ENCODE assay signal across 26 cellular contexts in the genomic region with DNA sequence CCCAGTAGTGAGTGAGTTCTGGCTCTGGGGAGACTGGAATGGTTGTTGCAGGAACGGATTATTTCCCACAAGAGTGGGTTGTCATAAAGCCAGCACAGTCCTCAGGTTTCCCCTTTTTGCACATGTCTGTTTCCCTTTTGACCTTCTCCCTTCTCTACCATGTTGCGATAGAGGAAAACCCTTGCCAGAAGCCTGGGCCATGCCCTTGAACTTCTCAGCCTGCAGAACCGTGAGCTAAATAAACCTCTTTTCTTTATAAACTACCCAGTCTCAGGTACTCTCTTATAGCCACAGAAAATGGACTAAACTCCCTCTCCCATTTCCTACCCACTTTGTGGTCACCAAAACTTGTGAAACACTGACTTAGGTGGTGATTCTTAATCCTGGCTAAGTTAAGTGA. TPM values are rescaled to one million over a fixed set of nuclear protein-coding genes. Genes with fewer than 3 reads are reported as not detected.
"Had no signal": no experiment of that assay in that cellular context is flagged by ENCODE, and none has a peak within 500 bp of the region (broad histone marks: within the 10 kb centered on the region; RNA-seq: fewer than 3 reads in every experiment).

No MANE protein-coding gene starts in this region.

- H3K27ac Mint-ChIP-seq: activated B cell treated with CpG ODN at 0.5 μM for 24 hours; activated CD4-positive, alpha-beta memory T cell treated with anti-CD3 and anti-CD28 coated beads for 36 hours; mesothelial cell of epicardium; nephron; stimulated activated effector memory CD8-positive, alpha-beta T cell treated with anti-CD3 and anti-CD28 coated beads, Interleukin-12 subunit alpha, Interleukin-12 subunit beta, amount 100 ng/mL, for 72 hours had no signal

- H3K27me3 ChIP-seq: body of pancreas, cardiac muscle cell, ovary, right atrium auricular region, testis, uterus had no signal

- H3K27ac ChIP-seq: body of pancreas, cardiac muscle cell, epithelial cell of prostate, neutrophil, ovary, prostate gland, right atrium auricular region, testis, uterus had no signal

- H3K36me3 Mint-ChIP-seq: mesothelial cell of epicardium; stimulated activated effector memory CD8-positive, alpha-beta T cell treated with anti-CD3 and anti-CD28 coated beads, Interleukin-12 subunit alpha, Interleukin-12 subunit beta, amount 100 ng/mL, for 72 hours had no signal

- H3K36me3 ChIP-seq: cardiac muscle cell, neutrophil, ovary, prostate gland, right atrium auricular region, uterus had no signal

- H3K27me3 Mint-ChIP-seq: activated B cell treated with CpG ODN at 0.5 μM for 24 hours; activated CD4-positive, alpha-beta memory T cell treated with anti-CD3 and anti-CD28 coated beads for 36 hours had no signal

- H3K4me1 Mint-ChIP-seq: activated B cell treated with CpG ODN at 0.5 μM for 24 hours, mesothelial cell of epicardium, nephron had no signal

- H3K4me3 ChIP-seq: body of pancreas, cardiac muscle cell, ovary, prostate gland, right atrium auricular region, testis, uterus had no signal

- DNase-seq: activated B cell treated with CpG ODN at 0.5 μM for 24 hours; activated CD4-positive, alpha-beta memory T cell treated with anti-CD3 and anti-CD28 coated beads for 36 hours; activated CD4-positive, alpha-beta T cell treated with anti-CD3 and anti-CD28 coated beads for 4 hours; activated effector memory CD4-positive, alpha-beta T cell treated with anti-CD3 and anti-CD28 coated beads, Interleukin-2, amount 50 U/mL, for 16 hours; activated naive CD4-positive, alpha-beta T cell treated with anti-CD3 and anti-CD28 coated beads, Interleukin-2, amount 10 ng/mL, durations not matched to agents 7 days and 5 days; activated T-cell treated with anti-CD3 and anti-CD28 coated beads, Interleukin-2, amount 50 U/mL, for 48 hours; anterior cingulate cortex; body of pancreas; ovary; stimulated activated CD4-positive, alpha-beta T cell treated with anti-CD3 and anti-CD28 coated beads, Interleukin-1b, Interleukin-23, amount 100 ng/mL, for 48 hours; SW 1271; T-helper 9 cell; testis; trophoblast cell; uterus had no signal

- H3K9me3 ChIP-seq: body of pancreas, neutrophil, ovary, prostate gland, right atrium auricular region, testis, uterus had no signal

- H3K9me3 Mint-ChIP-seq: mesothelial cell of epicardium, nephron had no signal

- H3K4me3 Mint-ChIP-seq: activated B cell treated with CpG ODN at 0.5 μM for 24 hours; activated CD4-positive, alpha-beta memory T cell treated with anti-CD3 and anti-CD28 coated beads for 36 hours; activated naive CD4-positive, alpha-beta T cell treated with anti-CD3 and anti-CD28 coated beads, Interleukin-2, amount 10 ng/mL, durations not matched to agents 7 days and 5 days; mesothelial cell of epicardium; nephron; stimulated activated effector memory CD8-positive, alpha-beta T cell treated with anti-CD3 and anti-CD28 coated beads, Interleukin-12 subunit alpha, Interleukin-12 subunit beta, amount 100 ng/mL, for 72 hours had no signal

- ATAC-seq: body of pancreas; left lobe of liver; stimulated activated effector memory CD8-positive, alpha-beta T cell treated with anti-CD3 and anti-CD28 coated beads, Interleukin-12 subunit alpha, Interleukin-12 subunit beta, amount 100 ng/mL, for 72 hours had no signal

- H3K4me1 ChIP-seq: body of pancreas, prostate gland, right atrium auricular region, testis, uterus had no signal

RNA-seq across cellular contexts. Expression of gene PPP1R16B, which starts 7.2 kb away (rescaled TPM):
- total RNA-seq: chondrocyte, fibroblast of villous mesenchyme, mesothelial cell of epicardium had no signal
- polyA plus RNA-seq: cardiac muscle cell had no signal
